In genomic region chr19:30512748-30513389, GRCh38 we compare ENCODE assay signal across 19 cellular contexts.
A peak's percentile ranks its signal among the peaks of the same experiment; 100 is the strongest.
DNase-seq lines count a peak whose midpoint lies in the region; TF ChIP-seq lines count a peak whose summit lies in the region.
"Had no signal": no experiment of that assay in that cellular context is flagged by ENCODE, and none has a peak within 500 bp of the region (broad histone marks: within the 10 kb centered on the region; RNA-seq: fewer than 3 reads in every experiment).

No MANE protein-coding gene starts in this region.

- TF ChIP-seq POLR2A in stomach (IDR thresholded peaks at IDR 0.05) (no peak), uterus (IDR thresholded peaks at IDR 0.05) (no peak)

- H3K9me3 ChIP-seq in A673 (ENCODE audit: low read depth, low read length, poor library complexity, severe bottlenecking) (no peaks in the 10 kb centered on the region), stomach (no peaks in the 10 kb centered on the region), uterus (no peaks in the 10 kb centered on the region)
- H3K9me3 ChIP-seq: gastroesophageal sphincter had no signal

- H3K4me3 ChIP-seq in A673 (ENCODE audit: low read depth, low read length, poor library complexity, severe bottlenecking) (no peak overlapping the region), stomach (no peak overlapping the region), uterus (no peak overlapping the region)
- H3K4me3 ChIP-seq: gastroesophageal sphincter had no signal

- POLR2A ChIA-PET in A673 (lab: Charles Lee; ENCODE audit: low non-redundant PET), result no interaction called here

- WGBS in stomach, 5 donors, result 57 to 71% (median 61%) methylated on average over 10 of the region's 10 CpGs

- no peak for TF ChIP-seq EP300 in stomach (IDR thresholded peaks at IDR 0.05)

- no peak for TF ChIP-seq CTCF in A673 (conservative IDR thresholded peaks at IDR 0.05; ENCODE audit: low read depth, low read length)
- TF ChIP-seq CTCF in stomach (IDR thresholded peaks at IDR 0.05), result no peak
- TF ChIP-seq CTCF in uterus (IDR thresholded peaks at IDR 0.05), result no peak

- no TSS peak for BruUV-seq in A673 (replicated peaks; lab: Mats Ljungman, UMichigan)

- no peaks in the 10 kb centered on the region for H3K27me3 ChIP-seq in A673 (replicated peaks; ENCODE audit: insufficient read depth, low read depth, low read length, poor library complexity)
- H3K27me3 ChIP-seq in stomach, result peaks cover 0 to 28% (median 0%) of the 10 kb centered on the region in 3 donors
- H3K27me3 ChIP-seq in uterus, result no peaks in the 10 kb centered on the region

- CTCF ChIA-PET in A673 (lab: Charles Lee), result no interaction called here

- H3K4me1 ChIP-seq in A673 (ENCODE audit: insufficient read depth, low read length, poor library complexity, severe bottlenecking), result peaks cover 17% of the 10 kb centered on the region
- no peaks in the 10 kb centered on the region for H3K4me1 ChIP-seq in stomach
- no peaks in the 10 kb centered on the region for H3K4me1 ChIP-seq in uterus
- H3K4me1 ChIP-seq: gastroesophageal sphincter had no signal

- intact Hi-C loops in A673 (cut with micrococcal nuclease; ENCODE audit: unreplicated experiment) (no loop called here), stomach (cut with DNase I; ENCODE audit: low total_unique reads) (no loop called here), uterus (cut with DNase I; ENCODE audit: low total_unique reads) (no loop called here)

- no peaks in the 10 kb centered on the region for H3K36me3 ChIP-seq in A673 (ENCODE audit: insufficient read depth, low read length, poor library complexity, severe bottlenecking)
- no peaks in the 10 kb centered on the region for H3K36me3 ChIP-seq in stomach
- no peaks in the 10 kb centered on the region for H3K36me3 ChIP-seq in uterus
- H3K36me3 ChIP-seq: gastroesophageal sphincter had no signal

- H3K27ac ChIP-seq in A673 (ENCODE audit: low read depth, low read length, poor library complexity, severe bottlenecking) (no peak overlapping the region), stomach (no peak overlapping the region), uterus (no peak overlapping the region)
- H3K27ac ChIP-seq: gastroesophageal sphincter had no signal

- DNase-seq in A673 (ENCODE audit: low spot score) (peak; percentile 63), GM03348 (ENCODE audit: low spot score) (peak; percentile 18), NCI-H748 (lab: John Stamatoyannopoulos, UW; ENCODE audit: unreplicated experiment) (peak; percentile 96), fibroblast of the conjunctiva (ENCODE audit: low read depth) (peak; percentile 16), stomach (no peak), DMS153 (lab: John Stamatoyannopoulos, UW) (no peak), NCI-H1417 treated with DMSO at 0.1 percent for 48 hours (lab: John Stamatoyannopoulos, UW) (no peak), uterus (no peak)
- DNase-seq: activated naive CD4-positive, alpha-beta T cell treated with anti-CD3 and anti-CD28 coated beads, Interleukin-2, amount 50 U/mL, for 16 hours; activated T-cell treated with anti-CD3 and anti-CD28 coated beads, Interleukin-2, amount 50 U/mL, for 48 hours; anterior cingulate cortex; CD4-positive, CD25-positive, alpha-beta regulatory T cell; DND-41; erythroblast; H7; KBM-7; kidney glomerular epithelial cell; nucleus accumbens had no signal

Comparison
In these comparisons a context has a peak if more than half of its experiments do, and no peak if none do; other contexts are left out.
1. DNase-seq: peak in A673 (single experiment), GM03348 (single experiment), NCI-H748 (single experiment) and fibroblast of the conjunctiva (single experiment); none in stomach (single experiment), DMS153 (single experiment), NCI-H1417 treated with DMSO at 0.1 percent for 48 hours (single experiment) and uterus (0 of 2).